Comparison of ENCODE assay signal across 8 cellular contexts in genomic region chr4:183797445-183798248, GRCh38.
DNase-seq lines count a peak whose midpoint lies in the region; ATAC-seq, FAIRE-seq and TF ChIP-seq lines count a peak whose summit lies in the region.

No MANE protein-coding gene starts in this region.

- H3K9me3 ChIP-seq in pancreas: no peaks in the 10 kb centered on the region

- H3K4me1 Mint-ChIP-seq in glutamatergic neuron (ENCODE audit: low read depth, unreplicated experiment): peaks cover 4% of the 10 kb centered on the region

- DNase-seq in NCI-H1105 treated with DMSO at 0.1 percent for 48 hours (lab: John Stamatoyannopoulos, UW): peak; percentile 15
- DNase-seq in NCI-H1105 (lab: John Stamatoyannopoulos, UW): no peak
- DNase-seq in glutamatergic neuron: peak; percentile 60
- peak; percentile 32 to 83 (median 55) for DNase-seq in pancreas
- no peak for DNase-seq in NCI-H1436 (lab: John Stamatoyannopoulos, UW)

- intact Hi-C loops in pancreas (cut with DNase I): no loop called here

- FAIRE-seq in pancreas (lab: Jason Lieb, UNC): no peak

- no peak overlapping the region; the same call in 1 of the 2 replicates for H3K27ac ChIP-seq in VCaP
- H3K27ac ChIP-seq in pancreas: peak overlapping the region; percentile 62 to 79 (median 70)

- H3K4me1 ChIP-seq in pancreas: peaks cover 0 to 9% (median 0%) of the 10 kb centered on the region in 3 donors

- peak overlapping the region; percentile 67 for H3K4me3 Mint-ChIP-seq in glutamatergic neuron (ENCODE audit: unreplicated experiment)

- peaks cover 11% of the 10 kb centered on the region for H3K27me3 Mint-ChIP-seq in glutamatergic neuron (ENCODE audit: unreplicated experiment)

- peaks cover 0 to 9% (median 0%) of the 10 kb centered on the region in 4 donors for H3K27me3 ChIP-seq in pancreas

- H3K27ac Mint-ChIP-seq in glutamatergic neuron (ENCODE audit: unreplicated experiment): no peak overlapping the region

- TF ChIP-seq CTCF in VCaP (conservative IDR thresholded peaks at IDR 0.05) (peak; percentile 2), glutamatergic neuron (IDR thresholded peaks at IDR 0.05; ENCODE audit: partially characterized antibody, unreplicated experiment) (no peak), pancreas (IDR thresholded peaks at IDR 0.05) (no peak)

- peaks cover 6% of the 10 kb centered on the region for H3K36me3 Mint-ChIP-seq in glutamatergic neuron (ENCODE audit: unreplicated experiment)

- ATAC-seq in pancreas: peak; percentile 73 to 77 (median 74)
- ATAC-seq in HG02885 (IDR thresholded peaks at IDR 0.05; ENCODE audit: poor library complexity, unreplicated experiment): no peak
- ATAC-seq in GM21737 (IDR thresholded peaks at IDR 0.05; ENCODE audit: unreplicated experiment): no peak

- H3K36me3 ChIP-seq in pancreas: no peaks in the 10 kb centered on the region

- 1% methylated on average over 37 to 98 of the region's 98 CpGs for WGBS in pancreas, 2 donors

- peaks cover 7% of the 10 kb centered on the region for H3K9me3 Mint-ChIP-seq in glutamatergic neuron (ENCODE audit: unreplicated experiment)

- H3K4me3 ChIP-seq in pancreas: peak overlapping the region; percentile 46 to 71 (median 63)

Comparison
In these comparisons a context has a peak if more than half of its experiments do, and no peak if none do; other contexts are left out.
1. DNase-seq: peak in NCI-H1105 treated with DMSO at 0.1 percent for 48 hours (single experiment), glutamatergic neuron (single experiment) and pancreas (6 of 6); none in NCI-H1105 (single experiment) and NCI-H1436 (single experiment).
2. ATAC-seq: peak in pancreas (4 of 4); none in HG02885 (single experiment) and GM21737 (single experiment).